8 cellular contexts compared by ENCODE assay signal in the genomic region with DNA sequence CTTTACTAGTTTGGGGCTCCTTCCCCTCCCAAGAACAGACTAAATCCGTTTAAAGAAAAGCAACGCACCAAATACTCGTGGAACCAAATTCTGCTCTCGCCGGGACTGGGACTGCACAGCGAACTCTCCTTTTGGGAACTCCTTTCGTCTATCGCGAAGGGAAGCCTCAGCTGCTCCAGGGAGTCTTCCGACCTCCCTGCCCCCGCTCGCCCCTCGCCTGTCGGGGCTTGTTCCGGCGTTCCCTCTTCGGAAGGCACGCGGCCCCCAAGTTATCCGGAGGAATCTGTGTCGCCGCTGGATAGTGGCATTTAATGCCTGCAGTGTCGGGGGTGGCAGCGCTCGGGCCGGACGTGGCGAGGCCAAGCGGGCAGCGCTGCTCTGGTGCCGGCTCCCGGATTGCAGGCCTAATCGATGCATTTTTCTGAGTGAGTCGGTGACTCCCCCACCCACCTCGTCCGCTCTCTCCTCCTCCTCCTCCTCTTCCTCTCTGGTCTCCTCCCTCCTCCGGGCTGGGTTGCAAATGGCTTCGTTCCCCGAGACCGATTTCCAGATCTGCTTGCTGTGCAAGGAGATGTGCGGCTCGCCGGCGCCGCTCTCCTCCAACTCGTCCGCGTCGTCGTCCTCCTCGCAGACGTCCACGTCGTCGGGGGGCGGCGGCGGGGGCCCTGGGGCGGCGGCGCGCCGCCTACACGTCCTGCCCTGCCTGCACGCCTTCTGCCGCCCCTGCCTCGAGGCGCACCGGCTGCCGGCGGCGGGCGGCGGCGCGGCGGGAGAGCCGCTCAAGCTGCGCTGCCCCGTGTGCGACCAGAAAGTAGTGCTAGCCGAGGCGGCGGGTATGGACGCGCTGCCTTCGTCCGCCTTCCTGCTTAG. TPM values are rescaled to one million over a fixed set of nuclear protein-coding genes. Genes with fewer than 3 reads are reported as not detected.
DNase-seq lines count a peak whose midpoint lies in the region; ATAC-seq and TF ChIP-seq lines count a peak whose summit lies in the region.

A gene (plus strand): TSS at position 437 of the 870 bp plus-strand sequence. CDS start 84 bp downstream, at position 521.

- no peak for TF ChIP-seq EP300 in Ishikawa (IDR thresholded peaks at IDR 0.05; ENCODE audit: borderline replicate concordance)

- peak within 1 kb of the TSS; percentile 59; the same call in 1 of the 2 replicates for H3K27ac ChIP-seq in DND-41 (ENCODE audit: low read length)

- H3K4me3 ChIP-seq in DND-41 (ENCODE audit: low read depth in 1 of 2, low read length in 2 of 2) (peak within 1 kb of the TSS; percentile 21 to 57; a peak in 3 of 4 replicates), choroid plexus epithelial cell (ENCODE audit: low read depth, low read length) (peak within 1 kb of the TSS; percentile 46)

- H3K36me3 ChIP-seq in DND-41 (ENCODE audit: insufficient read depth, low read length) = no peaks in the 10 kb centered on the region

- peaks cover 6% of the 10 kb centered on the region for H3K27me3 ChIP-seq in DND-41 (ENCODE audit: insufficient read depth, low read length, poor library complexity)

- 0 out of 2 replicates have a peak, but pooled peaks cover 2% of the 10 kb centered on the region for H3K79me2 ChIP-seq in DND-41 (ENCODE audit: insufficient read depth, low read length)

- H3K36me3 Mint-ChIP-seq in naive B cell = no peaks in the 10 kb centered on the region

- H3K27me3 Mint-ChIP-seq in naive B cell = peaks cover 37 to 55% (median 38%) of the 10 kb centered on the region in 3 donors

- no peaks in the 10 kb centered on the region for H3K9me3 Mint-ChIP-seq in naive B cell

- H3K27ac Mint-ChIP-seq in naive B cell = peak within 1 kb of the TSS in 2 of 6 donors; percentile 29 to 94

- no peaks in the 10 kb centered on the region for H4K20me1 ChIP-seq in DND-41 (ENCODE audit: insufficient read depth, low read length)

- DNase-seq in DND-41 = no peak
- no peak for DNase-seq in choroid plexus epithelial cell (ENCODE audit: low read depth)
- peak; percentile 1 for DNase-seq in naive B cell
- no peak for DNase-seq in DMS79 (lab: John Stamatoyannopoulos, UW)
- no peak for DNase-seq in NCI-H2081 treated with DMSO at 0.1 percent for 48 hours (lab: John Stamatoyannopoulos, UW)
- DNase-seq in epidermal melanocyte (ENCODE audit: insufficient read length, low spot score) = no peak

- TF ChIP-seq CTCF in DND-41 (IDR thresholded peaks at IDR 0.05; ENCODE audit: borderline replicate concordance, extremely low read depth, low read length, poor library complexity, severe bottlenecking) (no peak), choroid plexus epithelial cell (conservative IDR thresholded peaks at IDR 0.05; ENCODE audit: low read depth, low read length) (no peak)

- peak within 1 kb of the TSS; percentile 66 for H3K4me2 ChIP-seq in DND-41 (ENCODE audit: insufficient read depth, low read length)

- no peaks in the 10 kb centered on the region for H3K9me3 ChIP-seq in DND-41 (ENCODE audit: insufficient read depth, low read length, severe bottlenecking)

- ATAC-seq in DND-41 (ENCODE audit: insufficient read depth, low read depth) (no peak), naive B cell (ENCODE audit: low read depth in 2 of 2) (no peak), GM21619 (IDR thresholded peaks at IDR 0.05; ENCODE audit: unreplicated experiment) (no peak)

- peaks cover 8 to 28% (median 14%) of the 10 kb centered on the region in 3 donors for H3K4me1 Mint-ChIP-seq in naive B cell

- no peak for TF ChIP-seq RAD21 in Ishikawa (IDR thresholded peaks at IDR 0.05; ENCODE audit: low read depth)

- peak within 1 kb of the TSS; percentile 69 for H3K9ac ChIP-seq in DND-41 (ENCODE audit: low read depth, low read length)

- peak within 1 kb of the TSS; percentile 61 for H2AFZ ChIP-seq in DND-41 (ENCODE audit: low read depth, low read length)

- H3K4me1 ChIP-seq in DND-41 (ENCODE audit: insufficient read depth, low read length) = peaks cover 35% of the 10 kb centered on the region

- H3K4me3 Mint-ChIP-seq in naive B cell = peak within 1 kb of the TSS; percentile 71 to 89 (median 80)

TF ChIP-seq in Ishikawa, 13 proteins besides CTCF, POLR2A, EP300 and RAD21:
- TF ChIP-seq, protein P1, sequence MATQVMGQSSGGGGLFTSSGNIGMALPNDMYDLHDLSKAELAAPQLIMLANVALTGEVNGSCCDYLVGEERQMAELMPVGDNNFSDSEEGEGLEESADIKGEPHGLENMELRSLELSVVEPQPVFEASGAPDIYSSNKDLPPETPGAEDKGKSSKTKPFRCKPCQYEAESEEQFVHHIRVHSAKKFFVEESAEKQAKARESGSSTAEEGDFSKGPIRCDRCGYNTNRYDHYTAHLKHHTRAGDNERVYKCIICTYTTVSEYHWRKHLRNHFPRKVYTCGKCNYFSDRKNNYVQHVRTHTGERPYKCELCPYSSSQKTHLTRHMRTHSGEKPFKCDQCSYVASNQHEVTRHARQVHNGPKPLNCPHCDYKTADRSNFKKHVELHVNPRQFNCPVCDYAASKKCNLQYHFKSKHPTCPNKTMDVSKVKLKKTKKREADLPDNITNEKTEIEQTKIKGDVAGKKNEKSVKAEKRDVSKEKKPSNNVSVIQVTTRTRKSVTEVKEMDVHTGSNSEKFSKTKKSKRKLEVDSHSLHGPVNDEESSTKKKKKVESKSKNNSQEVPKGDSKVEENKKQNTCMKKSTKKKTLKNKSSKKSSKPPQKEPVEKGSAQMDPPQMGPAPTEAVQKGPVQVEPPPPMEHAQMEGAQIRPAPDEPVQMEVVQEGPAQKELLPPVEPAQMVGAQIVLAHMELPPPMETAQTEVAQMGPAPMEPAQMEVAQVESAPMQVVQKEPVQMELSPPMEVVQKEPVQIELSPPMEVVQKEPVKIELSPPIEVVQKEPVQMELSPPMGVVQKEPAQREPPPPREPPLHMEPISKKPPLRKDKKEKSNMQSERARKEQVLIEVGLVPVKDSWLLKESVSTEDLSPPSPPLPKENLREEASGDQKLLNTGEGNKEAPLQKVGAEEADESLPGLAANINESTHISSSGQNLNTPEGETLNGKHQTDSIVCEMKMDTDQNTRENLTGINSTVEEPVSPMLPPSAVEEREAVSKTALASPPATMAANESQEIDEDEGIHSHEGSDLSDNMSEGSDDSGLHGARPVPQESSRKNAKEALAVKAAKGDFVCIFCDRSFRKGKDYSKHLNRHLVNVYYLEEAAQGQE (IDR thresholded peaks at IDR 0.05; ENCODE audit: low read depth) = no peak
- TF ChIP-seq CREB1 (IDR thresholded peaks at IDR 0.05; ENCODE audit: low read depth) (no peak), ZBTB7A (IDR thresholded peaks at IDR 0.05; ENCODE audit: low read depth) (no peak), YY1 (IDR thresholded peaks at IDR 0.05; ENCODE audit: low read depth) (no peak), NFIC (IDR thresholded peaks at IDR 0.05) (no peak), EGR1 (IDR thresholded peaks at IDR 0.05) (no peak), TAF1 (IDR thresholded peaks at IDR 0.05; ENCODE audit: low read depth) (no peak), FOXM1 (IDR thresholded peaks at IDR 0.05; ENCODE audit: borderline replicate concordance, low read depth) (no peak)
- TF ChIP-seq, protein P2, sequence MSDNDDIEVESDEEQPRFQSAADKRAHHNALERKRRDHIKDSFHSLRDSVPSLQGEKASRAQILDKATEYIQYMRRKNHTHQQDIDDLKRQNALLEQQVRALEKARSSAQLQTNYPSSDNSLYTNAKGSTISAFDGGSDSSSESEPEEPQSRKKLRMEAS (IDR thresholded peaks at IDR 0.05) = peak; percentile 51; the same call in 1 of the 2 replicates

RNA-seq across cellular contexts. Expression of the gene that starts here (rescaled TPM):
- not detected for polyA plus RNA-seq in naive B cell (ENCODE audit: low read depth in 6 of 6)

Comparison
In these comparisons a context has a peak if more than half of its experiments do, and no peak if none do; other contexts are left out.
1. Peak in DNase-seq in naive B cell; RNA of the gene not detected or under 1 TPM.